In genomic region chr3:185205865-185206264, GRCh38 we compare ENCODE assay signal across 28 cellular contexts. TPM values are rescaled to one million over a fixed set of nuclear protein-coding genes. Genes with fewer than 3 reads are reported as not detected.
A peak's percentile ranks its signal among the peaks of the same experiment; 100 is the strongest.
DNase-seq lines count a peak whose midpoint lies in the region; ATAC-seq, FAIRE-seq and TF ChIP-seq lines count a peak whose summit lies in the region.
"Had no signal": no experiment of that assay in that cellular context is flagged by ENCODE, and none has a peak within 500 bp of the region (broad histone marks: within the 10 kb centered on the region; RNA-seq: fewer than 3 reads in every experiment).

No MANE protein-coding gene starts in this region.

- CTCF ChIA-PET in activated CD4-positive, alpha-beta T cell treated with anti-CD3 and anti-CD28 coated beads, Interleukin-2, amount 10 ng/mL, durations not matched to agents 7 days and 5 days (lab: Charles Lee): no interaction called here

- H3K27ac Mint-ChIP-seq in stimulated activated effector memory CD8-positive, alpha-beta T cell treated with anti-CD3 and anti-CD28 coated beads, Interleukin-12 subunit alpha, Interleukin-12 subunit beta, amount 100 ng/mL, for 72 hours: no peak overlapping the region
- no peak overlapping the region for H3K27ac Mint-ChIP-seq in activated CD4-positive, alpha-beta T cell treated with anti-CD3 and anti-CD28 coated beads, Interleukin-2, amount 10 ng/mL, durations not matched to agents 7 days and 5 days
- H3K27ac Mint-ChIP-seq: B cell; CD8-positive, alpha-beta memory T cell; GM23338; HFFc6; IgD-negative memory B cell; T-helper 17 cell had no signal

- H3K36me3 ChIP-seq in SJCRH30: no peaks in the 10 kb centered on the region
- H3K36me3 ChIP-seq: HAP-1 had no signal

- TF ChIP-seq POLR2A in H54 (IDR thresholded peaks at IDR 0.05; ENCODE audit: low read depth, low read length): no peak

- H3K9me3 Mint-ChIP-seq in stimulated activated effector memory CD8-positive, alpha-beta T cell treated with anti-CD3 and anti-CD28 coated beads, Interleukin-12 subunit alpha, Interleukin-12 subunit beta, amount 100 ng/mL, for 72 hours: no peaks in the 10 kb centered on the region
- H3K9me3 Mint-ChIP-seq in activated CD4-positive, alpha-beta T cell treated with anti-CD3 and anti-CD28 coated beads, Interleukin-2, amount 10 ng/mL, durations not matched to agents 7 days and 5 days: no peaks in the 10 kb centered on the region
- H3K9me3 Mint-ChIP-seq: CD8-positive, alpha-beta memory T cell; GM23338; HFFc6; IgD-negative memory B cell had no signal

- no peak overlapping the region for H3K4me3 Mint-ChIP-seq in stimulated activated effector memory CD8-positive, alpha-beta T cell treated with anti-CD3 and anti-CD28 coated beads, Interleukin-12 subunit alpha, Interleukin-12 subunit beta, amount 100 ng/mL, for 72 hours
- no peak overlapping the region for H3K4me3 Mint-ChIP-seq in activated CD4-positive, alpha-beta T cell treated with anti-CD3 and anti-CD28 coated beads, Interleukin-2, amount 10 ng/mL, durations not matched to agents 7 days and 5 days
- H3K4me3 Mint-ChIP-seq: B cell; CD8-positive, alpha-beta memory T cell; GM23338; HFFc6; IgD-negative memory B cell; T-helper 17 cell had no signal

- H3K4me1 Mint-ChIP-seq in stimulated activated effector memory CD8-positive, alpha-beta T cell treated with anti-CD3 and anti-CD28 coated beads, Interleukin-12 subunit alpha, Interleukin-12 subunit beta, amount 100 ng/mL, for 72 hours: peaks cover 15% of the 10 kb centered on the region
- peaks cover 2% of the 10 kb centered on the region for H3K4me1 Mint-ChIP-seq in activated CD4-positive, alpha-beta T cell treated with anti-CD3 and anti-CD28 coated beads, Interleukin-2, amount 10 ng/mL, durations not matched to agents 7 days and 5 days
- H3K4me1 Mint-ChIP-seq: GM23338 had no signal

- H3K9me3 ChIP-seq in SJCRH30 (replicated peaks): no peaks in the 10 kb centered on the region
- H3K9me3 ChIP-seq: HAP-1, SK-N-SH had no signal

- FAIRE-seq in H54 (lab: Jason Lieb, UNC): peak; percentile 11

- DNase-seq in EL (peak; percentile 40), H54 (ENCODE audit: insufficient read length, low spot score) (no peak), SJCRH30 (peak; percentile 12 to 47)
- DNase-seq in stimulated activated effector memory CD8-positive, alpha-beta T cell treated with anti-CD3 and anti-CD28 coated beads, Interleukin-12 subunit alpha, Interleukin-12 subunit beta, amount 100 ng/mL, for 72 hours (ENCODE audit: low spot score in 2 of 2): no peak
- DNase-seq in activated CD4-positive, alpha-beta T cell treated with anti-CD3 and anti-CD28 coated beads, Interleukin-2, amount 10 ng/mL, durations not matched to agents 7 days and 5 days: no peak
- DNase-seq: CD8-positive, alpha-beta memory T cell; DMS 273 treated with DMSO at 0.1 percent for 48 hours; DMS79; HFFc6; NCI-H1417; NCI-H1694; NCI-H2029 treated with DMSO at 0.1 percent for 48 hours; NCI-H446 treated with DMSO at 0.1 percent for 48 hours; NCI-H526; NCI-H82; SIG-M5; SK-N-SH; SW 1271; T-helper 17 cell had no signal

- no peaks in the 10 kb centered on the region for H3K27me3 Mint-ChIP-seq in activated CD4-positive, alpha-beta T cell treated with anti-CD3 and anti-CD28 coated beads, Interleukin-2, amount 10 ng/mL, durations not matched to agents 7 days and 5 days
- H3K27me3 Mint-ChIP-seq: B cell; CD8-positive, alpha-beta memory T cell; IgD-negative memory B cell had no signal

- H3K27me3 ChIP-seq in SJCRH30: no peaks in the 10 kb centered on the region

- H3K36me3 Mint-ChIP-seq in stimulated activated effector memory CD8-positive, alpha-beta T cell treated with anti-CD3 and anti-CD28 coated beads, Interleukin-12 subunit alpha, Interleukin-12 subunit beta, amount 100 ng/mL, for 72 hours: no peaks in the 10 kb centered on the region
- no peaks in the 10 kb centered on the region for H3K36me3 Mint-ChIP-seq in activated CD4-positive, alpha-beta T cell treated with anti-CD3 and anti-CD28 coated beads, Interleukin-2, amount 10 ng/mL, durations not matched to agents 7 days and 5 days (ENCODE audit: low read depth)

- peaks cover 7% of the 10 kb centered on the region; the same call in 1 of the 2 replicates for H3K4me1 ChIP-seq in SJCRH30

- peak; percentile 51 for ATAC-seq in stimulated activated effector memory CD8-positive, alpha-beta T cell treated with anti-CD3 and anti-CD28 coated beads, Interleukin-12 subunit alpha, Interleukin-12 subunit beta, amount 100 ng/mL, for 72 hours
- ATAC-seq in HG02852 (IDR thresholded peaks at IDR 0.05; ENCODE audit: unreplicated experiment): no peak
- ATAC-seq in HG03432 (IDR thresholded peaks at IDR 0.05; ENCODE audit: unreplicated experiment): no peak
- ATAC-seq: GM23338, Panc1, T-helper 17 cell had no signal

- POLR2A ChIA-PET in activated CD4-positive, alpha-beta T cell treated with anti-CD3 and anti-CD28 coated beads, Interleukin-2, amount 10 ng/mL, durations not matched to agents 7 days and 5 days (lab: Charles Lee): no interaction called here

- H3K27ac ChIP-seq in SJCRH30: no peak overlapping the region
- H3K27ac ChIP-seq: C4-2B had no signal

- no peak overlapping the region for H3K4me3 ChIP-seq in SJCRH30
- H3K4me3 ChIP-seq: GM23338, HAP-1 had no signal

RNA-seq across cellular contexts. Expression of gene EHHADH, which starts 48.0 kb away (rescaled TPM):
- total RNA-seq in SJCRH30 (2014; rRNA removed; shearing (Covaris generic)): 3.4 and 5.7 TPM in 2 replicates
- total RNA-seq in activated CD4-positive, alpha-beta T cell treated with anti-CD3 and anti-CD28 coated beads, Interleukin-2, amount 10 ng/mL, durations not matched to agents 7 days and 5 days: 1 to 10 TPM; 2.0 to 2.2 TPM

RNA-seq across cellular contexts. Expression of gene C3orf70, which starts 53.0 kb away (rescaled TPM):
- total RNA-seq in SJCRH30 (2014; rRNA removed; shearing (Covaris generic)): 11.7 and 11.8 TPM in 2 replicates
- total RNA-seq in activated CD4-positive, alpha-beta T cell treated with anti-CD3 and anti-CD28 coated beads, Interleukin-2, amount 10 ng/mL, durations not matched to agents 7 days and 5 days: under 1 TPM in 1 of 2 experiments, not detected in 1; 0.06 TPM
- total RNA-seq: B cell, G401 had no signal

Comparison
In these comparisons a context has a peak if more than half of its experiments do, and no peak if none do; other contexts are left out.
1. DNase-seq: peak in EL (single experiment) and SJCRH30 (2 of 2); none in H54 (single experiment), stimulated activated effector memory CD8-positive, alpha-beta T cell treated with anti-CD3 and anti-CD28 coated beads, Interleukin-12 subunit alpha, Interleukin-12 subunit beta, amount 100 ng/mL, for 72 hours (0 of 2) and activated CD4-positive, alpha-beta T cell treated with anti-CD3 and anti-CD28 coated beads, Interleukin-2, amount 10 ng/mL, durations not matched to agents 7 days and 5 days (single experiment).
2. RNA of gene C3orf70, which starts 53.0 kb away (total RNA-seq): 11.7 to 11.8 TPM in SJCRH30; 0.06 TPM in activated CD4-positive, alpha-beta T cell treated with anti-CD3 and anti-CD28 coated beads, Interleukin-2, amount 10 ng/mL, durations not matched to agents 7 days and 5 days; every median in the first group is over 10 times any median in the second.